In genomic region chr4:9825049-9825448, GRCh38 we compare ENCODE assay signal across 19 cellular contexts. TPM values are rescaled to one million over a fixed set of nuclear protein-coding genes. Genes with fewer than 3 reads are reported as not detected.
DNase-seq lines count a peak whose midpoint lies in the region; ATAC-seq lines count a peak whose summit lies in the region.
"Had no signal": no experiment of that assay in that cellular context is flagged by ENCODE, and none has a peak within 500 bp of the region (broad histone marks: within the 10 kb centered on the region; RNA-seq: fewer than 3 reads in every experiment).

No MANE protein-coding gene starts in this region.

- ATAC-seq in activated T-cell treated with anti-CD3 and anti-CD28 coated beads, Interleukin-2, amount 50 U/mL, for 4 hours = peak; percentile 71 to 73
- ATAC-seq in HG02884 (IDR thresholded peaks at IDR 0.05; ENCODE audit: unreplicated experiment) = peak; percentile 57
- peak; percentile 41 for ATAC-seq in stimulated activated memory B cell treated with anti-CD40 and anti-IgM and Interleukin-4, amounts not matched to agents 10 μg/mL and 1 μg/mL and 100 μg/mL, for 72 hours
- no peak for ATAC-seq in HG02970 (IDR thresholded peaks at IDR 0.05; ENCODE audit: low FRiP score, unreplicated experiment)
- ATAC-seq: mucosa of descending colon, T-cell had no signal

- no peaks in the 10 kb centered on the region for H3K9me3 Mint-ChIP-seq in activated T-cell treated with anti-CD3 and anti-CD28 coated beads, Interleukin-2, amount 50 U/mL, for 4 hours
- peaks cover 5% of the 10 kb centered on the region for H3K9me3 Mint-ChIP-seq in activated CD4-positive, alpha-beta memory T cell treated with anti-CD3 and anti-CD28 coated beads, Interleukin-2, amount 10 ng/mL, durations not matched to agents 7 days and 5 days
- no peaks in the 10 kb centered on the region for H3K9me3 Mint-ChIP-seq in stimulated activated memory B cell treated with anti-CD40 and anti-IgM and Interleukin-4, amounts not matched to agents 10 μg/mL and 1 μg/mL and 100 μg/mL, for 72 hours
- H3K9me3 Mint-ChIP-seq: T-cell had no signal

- DNase-seq in activated T-cell treated with anti-CD3 and anti-CD28 coated beads, Interleukin-2, amount 50 U/mL, for 4 hours = no peak
- DNase-seq in activated T-cell treated with anti-CD3 and anti-CD28 coated beads for 4 hours = no peak
- DNase-seq in activated CD4-positive, alpha-beta memory T cell treated with anti-CD3 and anti-CD28 coated beads, Interleukin-2, amount 10 ng/mL, durations not matched to agents 7 days and 5 days = peak; percentile 61
- DNase-seq in NCI-H1105 treated with DMSO at 0.1 percent for 48 hours (lab: John Stamatoyannopoulos, UW) = no peak
- no peak for DNase-seq in kidney tubule cell (ENCODE audit: low spot score)
- DNase-seq: adrenal gland, IMR-90, islet precursor cell, mucosa of descending colon, NCI-H1436, NCI-H526 treated with DMSO at 0.1 percent for 48 hours, Peyer's patch, spleen, T-cell had no signal

- CTCF ChIA-PET in activated CD4-positive, alpha-beta memory T cell treated with anti-CD3 and anti-CD28 coated beads, Interleukin-2, amount 10 ng/mL, durations not matched to agents 7 days and 5 days (lab: Charles Lee) = interaction anchor here (1.0 to 3.3 kb wide), 4 partner anchors 111 to 194 kb away, joined by 3 to 12 read pairs (median 4); no protein-coding TSS in a partner anchor

- H3K4me3 Mint-ChIP-seq in activated T-cell treated with anti-CD3 and anti-CD28 coated beads, Interleukin-2, amount 50 U/mL, for 4 hours = no peak overlapping the region
- no peak overlapping the region for H3K4me3 Mint-ChIP-seq in activated CD4-positive, alpha-beta memory T cell treated with anti-CD3 and anti-CD28 coated beads, Interleukin-2, amount 10 ng/mL, durations not matched to agents 7 days and 5 days
- H3K4me3 Mint-ChIP-seq in stimulated activated memory B cell treated with anti-CD40 and anti-IgM and Interleukin-4, amounts not matched to agents 10 μg/mL and 1 μg/mL and 100 μg/mL, for 72 hours = no peak overlapping the region
- H3K4me3 Mint-ChIP-seq: T-cell had no signal

- peak overlapping the region; percentile 32 for H3K27ac Mint-ChIP-seq in activated CD4-positive, alpha-beta memory T cell treated with anti-CD3 and anti-CD28 coated beads, Interleukin-2, amount 10 ng/mL, durations not matched to agents 7 days and 5 days
- H3K27ac Mint-ChIP-seq in stimulated activated memory B cell treated with anti-CD40 and anti-IgM and Interleukin-4, amounts not matched to agents 10 μg/mL and 1 μg/mL and 100 μg/mL, for 72 hours = no peak overlapping the region
- H3K27ac Mint-ChIP-seq: T-cell had no signal

- POLR2A ChIA-PET in activated CD4-positive, alpha-beta memory T cell treated with anti-CD3 and anti-CD28 coated beads, Interleukin-2, amount 10 ng/mL, durations not matched to agents 7 days and 5 days (lab: Charles Lee) = interaction anchor here (0.7 to 2.1 kb wide), 2 partner anchors 114 to 271 kb away, joined by 3 to 5 read pairs; no protein-coding TSS in a partner anchor

- peaks cover 8% of the 10 kb centered on the region for H3K4me1 Mint-ChIP-seq in activated T-cell treated with anti-CD3 and anti-CD28 coated beads, Interleukin-2, amount 50 U/mL, for 4 hours (ENCODE audit: low read depth)
- H3K4me1 Mint-ChIP-seq in activated CD4-positive, alpha-beta memory T cell treated with anti-CD3 and anti-CD28 coated beads, Interleukin-2, amount 10 ng/mL, durations not matched to agents 7 days and 5 days = peaks cover 26% of the 10 kb centered on the region
- H3K4me1 Mint-ChIP-seq in stimulated activated memory B cell treated with anti-CD40 and anti-IgM and Interleukin-4, amounts not matched to agents 10 μg/mL and 1 μg/mL and 100 μg/mL, for 72 hours = no peaks in the 10 kb centered on the region

- H3K36me3 Mint-ChIP-seq in activated T-cell treated with anti-CD3 and anti-CD28 coated beads, Interleukin-2, amount 50 U/mL, for 4 hours (ENCODE audit: insufficient read depth) = no peaks in the 10 kb centered on the region
- H3K36me3 Mint-ChIP-seq in activated CD4-positive, alpha-beta memory T cell treated with anti-CD3 and anti-CD28 coated beads, Interleukin-2, amount 10 ng/mL, durations not matched to agents 7 days and 5 days (ENCODE audit: low read depth) = no peaks in the 10 kb centered on the region
- H3K36me3 Mint-ChIP-seq in stimulated activated memory B cell treated with anti-CD40 and anti-IgM and Interleukin-4, amounts not matched to agents 10 μg/mL and 1 μg/mL and 100 μg/mL, for 72 hours = no peaks in the 10 kb centered on the region
- H3K36me3 Mint-ChIP-seq: T-cell had no signal

- peaks cover 4% of the 10 kb centered on the region for H3K27me3 Mint-ChIP-seq in activated T-cell treated with anti-CD3 and anti-CD28 coated beads, Interleukin-2, amount 50 U/mL, for 4 hours (ENCODE audit: low read depth)
- H3K27me3 Mint-ChIP-seq in activated CD4-positive, alpha-beta memory T cell treated with anti-CD3 and anti-CD28 coated beads, Interleukin-2, amount 10 ng/mL, durations not matched to agents 7 days and 5 days = peaks cover 48% of the 10 kb centered on the region
- peaks cover 31% of the 10 kb centered on the region for H3K27me3 Mint-ChIP-seq in stimulated activated memory B cell treated with anti-CD40 and anti-IgM and Interleukin-4, amounts not matched to agents 10 μg/mL and 1 μg/mL and 100 μg/mL, for 72 hours

RNA-seq across cellular contexts. Expression of gene DRD5, which starts 43.6 kb away (rescaled TPM):
- not detected for total RNA-seq in activated T-cell treated with anti-CD3 and anti-CD28 coated beads, Interleukin-2, amount 50 U/mL, for 4 hours
- total RNA-seq in activated CD4-positive, alpha-beta memory T cell treated with anti-CD3 and anti-CD28 coated beads, Interleukin-2, amount 10 ng/mL, durations not matched to agents 7 days and 5 days = not detected
- total RNA-seq: endothelial cell of umbilical vein, glomerular endothelial cell, IMR-90, Peyer's patch, spleen, T-cell had no signal
